Comparison of ENCODE assay signal across 8 cellular contexts in the genomic region with DNA sequence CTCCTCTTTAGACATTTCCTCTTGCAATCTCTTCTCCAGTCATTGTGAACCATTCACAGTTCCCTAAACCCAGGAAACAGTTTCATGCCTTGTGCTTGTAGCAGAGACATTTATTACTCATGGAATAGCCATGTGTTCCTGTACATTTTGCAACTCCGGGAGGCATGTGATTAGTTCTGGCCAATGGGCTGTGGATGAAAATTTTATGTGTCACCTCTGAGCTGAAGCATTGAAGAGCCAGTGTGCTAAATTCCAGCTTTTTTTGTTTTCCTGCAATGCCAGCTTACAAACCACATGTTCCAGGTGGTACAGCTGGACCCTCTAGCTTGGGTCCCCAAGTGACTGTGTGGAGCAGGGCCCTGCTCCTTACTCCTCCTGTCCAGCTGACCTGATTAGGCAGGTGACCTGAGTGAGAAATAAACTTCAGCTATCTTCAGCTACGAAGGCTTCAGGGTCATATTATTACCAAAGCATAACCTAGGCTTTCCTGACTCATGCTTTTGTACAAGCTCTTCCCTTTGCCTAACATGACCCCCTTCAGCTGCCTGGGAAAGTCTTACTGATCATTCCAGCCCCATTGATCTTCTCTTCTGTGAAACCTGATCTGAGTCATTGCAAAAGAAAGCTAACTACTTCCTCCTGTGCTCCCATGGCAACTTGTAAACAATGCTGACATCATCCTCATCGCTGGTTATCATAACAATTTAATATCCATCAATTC.
DNase-seq lines count a peak whose midpoint lies in the region; ATAC-seq and TF ChIP-seq lines count a peak whose summit lies in the region.

No MANE protein-coding gene starts in this region.

- TF ChIP-seq CTCF in AG09309 (IDR thresholded peaks at IDR 0.05; ENCODE audit: control insufficient read depth, insufficient read depth, low read depth, low read length, missing control alignments): no peak
- no peak for TF ChIP-seq CTCF in foreskin fibroblast (IDR thresholded peaks at IDR 0.05; ENCODE audit: low read depth, low read length)
- TF ChIP-seq CTCF in retinal pigment epithelial cell (conservative IDR thresholded peaks at IDR 0.05; ENCODE audit: low read depth, low read length): no peak

- H3K4me3 ChIP-seq in AG09309 (ENCODE audit: control insufficient read depth, low read depth, low read length): no peak overlapping the region
- no peak overlapping the region for H3K4me3 ChIP-seq in foreskin fibroblast (ENCODE audit: low read depth in 1 of 2, low read length in 2 of 2)
- H3K4me3 ChIP-seq in retinal pigment epithelial cell (ENCODE audit: low read length): no peak overlapping the region

- DNase-seq in AG09309 (ENCODE audit: low read depth) (peak; percentile 96), NCI-H226 (peak; percentile 89), activated T-cell treated with anti-CD3 and anti-CD28 coated beads for 4 hours (peak; percentile 37), foreskin fibroblast (peak; percentile 97), retinal pigment epithelial cell (ENCODE audit: low read depth) (peak; percentile 83), NCI-H1930 (lab: John Stamatoyannopoulos, UW) (no peak)

- ATAC-seq in GM18909 (IDR thresholded peaks at IDR 0.05; ENCODE audit: poor library complexity, unreplicated experiment) (peak; percentile 93), HG03097 (IDR thresholded peaks at IDR 0.05; ENCODE audit: low FRiP score, unreplicated experiment) (peak; percentile 66)

Comparison
In these comparisons a context has a peak if more than half of its experiments do, and no peak if none do; other contexts are left out.
1. DNase-seq: peak in AG09309 (single experiment), NCI-H226 (single experiment), activated T-cell treated with anti-CD3 and anti-CD28 coated beads for 4 hours (single experiment), foreskin fibroblast (2 of 2) and retinal pigment epithelial cell (single experiment); none in NCI-H1930 (0 of 2).